13 cellular contexts compared by ENCODE assay signal in genomic region chr1:115545096-115545720, GRCh38.
DNase-seq lines count a peak whose midpoint lies in the region; ATAC-seq and TF ChIP-seq lines count a peak whose summit lies in the region.
"Had no signal": no experiment of that assay in that cellular context is flagged by ENCODE, and none has a peak within 500 bp of the region (broad histone marks: within the 10 kb centered on the region; RNA-seq: fewer than 3 reads in every experiment).

No MANE protein-coding gene starts in this region.

- no peak overlapping the region for H2AFZ ChIP-seq in Loucy (ENCODE audit: low read length)

- intact Hi-C loops in breast epithelium (cut with DNase I; ENCODE audit: low total_unique reads) = no loop called here

- H3K9me3 ChIP-seq in BLaER1 (no peaks in the 10 kb centered on the region), Loucy (ENCODE audit: insufficient read depth, low read depth, low read length) (no peaks in the 10 kb centered on the region), breast epithelium (no peaks in the 10 kb centered on the region)
- H3K9me3 ChIP-seq: upper lobe of left lung had no signal

- ATAC-seq in GM19023 (IDR thresholded peaks at IDR 0.05; ENCODE audit: unreplicated experiment) = no peak

- no peak overlapping the region for H3K4me3 ChIP-seq in BLaER1
- no peak overlapping the region for H3K4me3 ChIP-seq in Loucy (ENCODE audit: low read length, poor library complexity, severe bottlenecking)
- H3K4me3 ChIP-seq in breast epithelium = no peak overlapping the region
- H3K4me3 ChIP-seq: upper lobe of left lung had no signal

- H3K4me1 ChIP-seq in BLaER1 = peaks cover 48% of the 10 kb centered on the region
- peaks cover 60% of the 10 kb centered on the region for H3K4me1 ChIP-seq in Loucy (ENCODE audit: insufficient read depth, low read length, poor library complexity, severe bottlenecking)
- H3K4me1 ChIP-seq in breast epithelium = no peaks in the 10 kb centered on the region

- no peaks in the 10 kb centered on the region for H3K79me2 ChIP-seq in Loucy (ENCODE audit: insufficient read depth, low read length)

- no peaks in the 10 kb centered on the region for H3K9me2 ChIP-seq in Loucy (replicated peaks; ENCODE audit: low read depth, low read length)

- peaks cover 25% of the 10 kb centered on the region for H3F3A ChIP-seq in Loucy (ENCODE audit: low read depth)

- H3K27ac ChIP-seq in BLaER1 (no peak overlapping the region), breast epithelium (peak overlapping the region; percentile 63 to 81)

- DNase-seq in breast epithelium (ENCODE audit: low spot score in 2 of 2) (no peak), nephron progenitor cell (no peak), SHP77 (lab: John Stamatoyannopoulos, UW) (no peak), NCI-H1417 treated with DMSO at 0.1 percent for 48 hours (lab: John Stamatoyannopoulos, UW) (no peak), NCI-H2171 (lab: John Stamatoyannopoulos, UW) (no peak)
- DNase-seq: cortex of kidney, DMS79 treated with DMSO at 0.1 percent for 48 hours had no signal

- H3K4me1 Mint-ChIP-seq in nephron progenitor cell = peaks cover 13% of the 10 kb centered on the region
- H3K4me1 Mint-ChIP-seq: B cell, memory B cell had no signal

- H3K27ac Mint-ChIP-seq in nephron progenitor cell = peak overlapping the region; percentile 91
- H3K27ac Mint-ChIP-seq: B cell, memory B cell had no signal

- no peaks in the 10 kb centered on the region for H4K20me1 ChIP-seq in BLaER1
- no peaks in the 10 kb centered on the region for H4K20me1 ChIP-seq in Loucy (ENCODE audit: insufficient read depth, low read length, poor library complexity, severe bottlenecking)

- peaks cover 12% of the 10 kb centered on the region for H3K27me3 Mint-ChIP-seq in nephron progenitor cell (ENCODE audit: low read depth, poor library complexity)

- peak overlapping the region; percentile 77 for H3K4me2 ChIP-seq in BLaER1
- no peak overlapping the region for H3K4me2 ChIP-seq in Loucy (ENCODE audit: low read depth, low read length, poor library complexity, severe bottlenecking)

- H3K9ac ChIP-seq in BLaER1 (no peak overlapping the region), Loucy (ENCODE audit: low read depth, low read length, poor library complexity, severe bottlenecking) (peak overlapping the region; percentile 70)

- H3K27me3 ChIP-seq in BLaER1 (no peaks in the 10 kb centered on the region), Loucy (ENCODE audit: insufficient read depth, low read length, poor library complexity, severe bottlenecking) (no peaks in the 10 kb centered on the region), breast epithelium (no peaks in the 10 kb centered on the region)
- H3K27me3 ChIP-seq: upper lobe of left lung had no signal

- no peak for TF ChIP-seq POLR2A in breast epithelium (IDR thresholded peaks at IDR 0.05)

- no peaks in the 10 kb centered on the region for H3K36me3 Mint-ChIP-seq in nephron progenitor cell (ENCODE audit: low read depth)

- H3K36me3 ChIP-seq in BLaER1 (no peaks in the 10 kb centered on the region), Loucy (ENCODE audit: insufficient read depth, low read length) (no peaks in the 10 kb centered on the region), breast epithelium (no peaks in the 10 kb centered on the region)
- H3K36me3 ChIP-seq: upper lobe of left lung had no signal

- no peak overlapping the region for H3K4me3 Mint-ChIP-seq in nephron progenitor cell
- H3K4me3 Mint-ChIP-seq: B cell, memory B cell had no signal

- H3K9me3 Mint-ChIP-seq in nephron progenitor cell = no peaks in the 10 kb centered on the region

- TF ChIP-seq CTCF in Loucy (conservative IDR thresholded peaks at IDR 0.05; ENCODE audit: low read length) (no peak), breast epithelium (IDR thresholded peaks at IDR 0.05) (no peak), nephron progenitor cell (IDR thresholded peaks at IDR 0.05) (no peak)
